ENCODE assay signal across 18 cellular contexts in genomic region chr2:128970332-128971116, GRCh38.
DNase-seq lines count a peak whose midpoint lies in the region; ATAC-seq, FAIRE-seq and TF ChIP-seq lines count a peak whose summit lies in the region.
"Had no signal": no experiment of that assay in that cellular context is flagged by ENCODE, and none has a peak within 500 bp of the region (broad histone marks: within the 10 kb centered on the region; RNA-seq: fewer than 3 reads in every experiment).

No MANE protein-coding gene starts in this region.

- BruUV-seq in GM12878 (replicated peaks; lab: Mats Ljungman, UMichigan), result no TSS peak

- H3F3A ChIP-seq in Loucy (ENCODE audit: low read depth) (no peaks in the 10 kb centered on the region), neural progenitor cell (ENCODE audit: low read depth) (no peaks in the 10 kb centered on the region)

- H3K27ac ChIP-seq in GM12878 (ENCODE audit: control insufficient read depth, insufficient read depth) (no peak overlapping the region), neural progenitor cell (no peak overlapping the region)
- H3K27ac ChIP-seq: C4-2B had no signal

- POLR2A ChIA-PET in GM12878 (lab: Charles Lee), result no interaction called here

- no peaks in the 10 kb centered on the region for H3K9me3 Mint-ChIP-seq in stimulated activated naive CD8-positive, alpha-beta T cell treated with anti-CD3 and anti-CD28 coated beads, Interleukin-15, amount 100 ng/mL, for 72 hours
- peaks cover 6% of the 10 kb centered on the region for H3K9me3 Mint-ChIP-seq in neural progenitor cell
- H3K9me3 Mint-ChIP-seq in activated CD4-positive, alpha-beta T cell treated with anti-CD3 and anti-CD28 coated beads, Interleukin-2, amount 10 ng/mL, durations not matched to agents 24 days and 14 days, result no peaks in the 10 kb centered on the region
- H3K9me3 Mint-ChIP-seq: CD4-positive, alpha-beta T cell; IgD-negative memory B cell had no signal

- ATAC-seq in stimulated activated naive CD8-positive, alpha-beta T cell treated with anti-CD3 and anti-CD28 coated beads, Interleukin-15, amount 100 ng/mL, for 72 hours, result peak; percentile 52
- ATAC-seq in stimulated activated naive CD8-positive, alpha-beta T cell treated with anti-CD3 and anti-CD28 coated beads, Interleukin-15, Interleukin-2, amounts not matched to agents 100 U/mL and 50 U/mL, for 24 hours, result no peak
- ATAC-seq in GM12878 (peak; percentile 39), left colon (no peak), HG03439 (IDR thresholded peaks at IDR 0.05; ENCODE audit: unreplicated experiment) (no peak)

- no peak overlapping the region for H3K9ac ChIP-seq in Loucy (ENCODE audit: low read depth, low read length, poor library complexity, severe bottlenecking)
- H3K9ac ChIP-seq in GM12878 (ENCODE audit: control insufficient read depth, insufficient read depth, low read length), result no peak overlapping the region
- H3K9ac ChIP-seq in neural progenitor cell, result no peak overlapping the region

- SMC1A ChIA-PET in GM12878 (lab: Charles Lee; ENCODE audit: uncharacterized antibody, unreplicated experiment), result interaction anchor here (1.2 kb wide), 1 partner anchor 138 kb away, joined by 3 read pairs; no protein-coding TSS in a partner anchor

- FAIRE-seq in GM12878 (lab: Jason Lieb, UNC), result no peak
- FAIRE-seq: D721Med, HTR-8/SVneo had no signal

- in situ Hi-C loops in GM12878 (cut with MboI), result no loop called here

- H3K4me3 ChIP-seq in Loucy (ENCODE audit: low read length, poor library complexity, severe bottlenecking) (peak overlapping the region; percentile 45), GM12878 (no peak overlapping the region), neural progenitor cell (no peak overlapping the region)
- H3K4me3 ChIP-seq: HAP-1 had no signal

- intact Hi-C loops in GM12878 (cut with micrococcal nuclease; ENCODE audit: unreplicated experiment), result no loop called here
- intact Hi-C loops in left colon (cut with DNase I, micrococcal nuclease), result no loop called here
- intact Hi-C loops in activated CD4-positive, alpha-beta T cell treated with anti-CD3 and anti-CD28 coated beads, Interleukin-2, amount 10 ng/mL, durations not matched to agents 24 days and 14 days (cut with micrococcal nuclease), result no loop called here

- TF ChIP-seq EP300 in GM12878 (IDR thresholded peaks at IDR 0.05; ENCODE audit: borderline replicate concordance in 1 of 2, control insufficient read depth in 1 of 2, low read depth in 2 of 2, low read length in 2 of 2), result no peak

- H3K36me3 Mint-ChIP-seq in neural progenitor cell, result no peaks in the 10 kb centered on the region
- no peaks in the 10 kb centered on the region for H3K36me3 Mint-ChIP-seq in activated CD4-positive, alpha-beta T cell treated with anti-CD3 and anti-CD28 coated beads, Interleukin-2, amount 10 ng/mL, durations not matched to agents 24 days and 14 days (ENCODE audit: low read depth)
- H3K36me3 Mint-ChIP-seq: IgD-negative memory B cell had no signal

- no peaks in the 10 kb centered on the region for H3K36me3 ChIP-seq in Loucy (ENCODE audit: insufficient read depth, low read length)
- no peaks in the 10 kb centered on the region for H3K36me3 ChIP-seq in GM12878 (ENCODE audit: control insufficient read depth in 2 of 2, insufficient read depth in 2 of 2, low read length in 1 of 2)
- no peaks in the 10 kb centered on the region for H3K36me3 ChIP-seq in neural progenitor cell
- H3K36me3 ChIP-seq: HAP-1 had no signal

- no peak for TF ChIP-seq POLR2A in GM12878 (IDR thresholded peaks at IDR 0.05; ENCODE audit: low read depth, low read length)

- H3K9me3 ChIP-seq in Loucy (ENCODE audit: insufficient read depth, low read depth, low read length) (no peaks in the 10 kb centered on the region), GM12878 (replicated peaks; ENCODE audit: control insufficient read depth, insufficient read depth, low read length) (no peaks in the 10 kb centered on the region), neural progenitor cell (ENCODE audit: low read depth) (no peaks in the 10 kb centered on the region)
- H3K9me3 ChIP-seq: Caco-2, HAP-1 had no signal

- H3K27ac Mint-ChIP-seq in stimulated activated naive CD8-positive, alpha-beta T cell treated with anti-CD3 and anti-CD28 coated beads, Interleukin-15, amount 100 ng/mL, for 72 hours, result no peak overlapping the region
- H3K27ac Mint-ChIP-seq in neural progenitor cell, result peak overlapping the region; percentile 1
- H3K27ac Mint-ChIP-seq in activated CD4-positive, alpha-beta T cell treated with anti-CD3 and anti-CD28 coated beads, Interleukin-2, amount 10 ng/mL, durations not matched to agents 24 days and 14 days, result no peak overlapping the region
- H3K27ac Mint-ChIP-seq: B cell; CD4-positive, alpha-beta T cell; IgD-negative memory B cell had no signal

- 0 out of 2 replicates have a peak, but pooled peaks have one; percentile 16 for TF ChIP-seq CTCF in Loucy (conservative IDR thresholded peaks at IDR 0.05; ENCODE audit: low read length)
- no peak for TF ChIP-seq CTCF in GM12878 (IDR thresholded peaks at IDR 0.05 in 2 of 3, conservative IDR thresholded peaks at IDR 0.05 in 1 of 3; ENCODE audit: control insufficient read depth in 2 of 3, extremely low read depth in 1 of 3, insufficient read depth in 1 of 3, low read depth in 3 of 3, low read length in 3 of 3)
- TF ChIP-seq CTCF in neural progenitor cell (IDR thresholded peaks at IDR 0.05), result no peak

- H3K79me2 ChIP-seq in Loucy (ENCODE audit: insufficient read depth, low read length), result no peaks in the 10 kb centered on the region
- no peaks in the 10 kb centered on the region for H3K79me2 ChIP-seq in GM12878 (ENCODE audit: control insufficient read depth, insufficient read depth, low read length)
- no peaks in the 10 kb centered on the region for H3K79me2 ChIP-seq in neural progenitor cell (ENCODE audit: low read depth)

- RAD21 ChIA-PET in GM12878 (lab: Charles Lee; ENCODE audit: unreplicated experiment), result interaction anchor here (0.7 kb wide), 1 partner anchor 135 kb away, joined by 5 read pairs; no protein-coding TSS in a partner anchor

- peaks cover 7% of the 10 kb centered on the region for H3K4me1 ChIP-seq in Loucy (ENCODE audit: insufficient read depth, low read length, poor library complexity, severe bottlenecking)
- H3K4me1 ChIP-seq in GM12878 (ENCODE audit: control insufficient read depth, insufficient read depth, low read length), result no peaks in the 10 kb centered on the region
- no peaks in the 10 kb centered on the region for H3K4me1 ChIP-seq in neural progenitor cell
- H3K4me1 ChIP-seq: Caco-2, HAP-1 had no signal

- no peaks in the 10 kb centered on the region for H3K27me3 Mint-ChIP-seq in stimulated activated naive CD8-positive, alpha-beta T cell treated with anti-CD3 and anti-CD28 coated beads, Interleukin-15, amount 100 ng/mL, for 72 hours
- peaks cover 3% of the 10 kb centered on the region for H3K27me3 Mint-ChIP-seq in neural progenitor cell (ENCODE audit: insufficient read depth, low read depth)
- H3K27me3 Mint-ChIP-seq in activated CD4-positive, alpha-beta T cell treated with anti-CD3 and anti-CD28 coated beads, Interleukin-2, amount 10 ng/mL, durations not matched to agents 24 days and 14 days, result no peaks in the 10 kb centered on the region
- H3K27me3 Mint-ChIP-seq: B cell; CD4-positive, alpha-beta T cell had no signal

- DNase-seq in stimulated activated naive CD8-positive, alpha-beta T cell treated with anti-CD3 and anti-CD28 coated beads, Interleukin-15, amount 100 ng/mL, for 72 hours, result no peak
- DNase-seq in stimulated activated naive CD8-positive, alpha-beta T cell treated with anti-CD3 and anti-CD28 coated beads, Interleukin-15, Interleukin-2, amounts not matched to agents 100 U/mL and 50 U/mL, for 24 hours, result no peak
- DNase-seq in GM12878 (ENCODE audit: low read depth, low spot score) (no peak), neural progenitor cell (ENCODE audit: low spot score) (no peak), left colon (no peak)
- DNase-seq in activated CD4-positive, alpha-beta T cell treated with anti-CD3 and anti-CD28 coated beads, Interleukin-2, amount 10 ng/mL, durations not matched to agents 24 days and 14 days, result no peak
- DNase-seq: Caco-2; CD4-positive, alpha-beta T cell; GDM1; KG1 had no signal

- WGBS in GM12878 (ENCODE audit: insufficient coverage, insufficient replicate concordance, low lambda C conversion rate, missing lambda C conversion rate), result 24% methylated on average over 10 of the region's 10 CpGs

- no peaks in the 10 kb centered on the region for H3K9me2 ChIP-seq in Loucy (replicated peaks; ENCODE audit: low read depth, low read length)

- H2AFZ ChIP-seq in Loucy (ENCODE audit: low read length) (no peak overlapping the region), GM12878 (ENCODE audit: control insufficient read depth, low read depth, low read length) (no peak overlapping the region), neural progenitor cell (replicated peaks) (no peak overlapping the region)

- H4K20me1 ChIP-seq in Loucy (ENCODE audit: insufficient read depth, low read length, poor library complexity, severe bottlenecking) (no peaks in the 10 kb centered on the region), GM12878 (ENCODE audit: control insufficient read depth, insufficient read depth) (no peaks in the 10 kb centered on the region), neural progenitor cell (ENCODE audit: low read depth) (no peaks in the 10 kb centered on the region)

- H3K4me3 Mint-ChIP-seq in stimulated activated naive CD8-positive, alpha-beta T cell treated with anti-CD3 and anti-CD28 coated beads, Interleukin-15, amount 100 ng/mL, for 72 hours, result no peak overlapping the region
- H3K4me3 Mint-ChIP-seq in neural progenitor cell, result peak overlapping the region; percentile 0
- H3K4me3 Mint-ChIP-seq in activated CD4-positive, alpha-beta T cell treated with anti-CD3 and anti-CD28 coated beads, Interleukin-2, amount 10 ng/mL, durations not matched to agents 24 days and 14 days, result no peak overlapping the region
- H3K4me3 Mint-ChIP-seq: B cell; CD4-positive, alpha-beta T cell; IgD-negative memory B cell had no signal

- peak overlapping the region; percentile 55 for H3K4me2 ChIP-seq in Loucy (ENCODE audit: low read depth, low read length, poor library complexity, severe bottlenecking)
- H3K4me2 ChIP-seq in GM12878 (ENCODE audit: control insufficient read depth, insufficient read depth), result no peak overlapping the region
- H3K4me2 ChIP-seq in neural progenitor cell, result no peak overlapping the region

- no peak for TF ChIP-seq RAD21 in GM12878 (IDR thresholded peaks at IDR 0.05; ENCODE audit: insufficient read depth, low read depth, low read length)

- no peaks in the 10 kb centered on the region for H3K4me1 Mint-ChIP-seq in stimulated activated naive CD8-positive, alpha-beta T cell treated with anti-CD3 and anti-CD28 coated beads, Interleukin-15, amount 100 ng/mL, for 72 hours
- peaks cover 11% of the 10 kb centered on the region for H3K4me1 Mint-ChIP-seq in neural progenitor cell
- H3K4me1 Mint-ChIP-seq in activated CD4-positive, alpha-beta T cell treated with anti-CD3 and anti-CD28 coated beads, Interleukin-2, amount 10 ng/mL, durations not matched to agents 24 days and 14 days, result peaks cover 2% of the 10 kb centered on the region
- H3K4me1 Mint-ChIP-seq: B cell, IgD-negative memory B cell had no signal

- CTCF ChIA-PET in GM12878 (lab: Yijun Ruan, JAX), result interaction anchor here (0.6 kb wide), 1 partner anchor 132 kb away, joined by 4 read pairs; no protein-coding TSS in a partner anchor

- H3K27me3 ChIP-seq in Loucy (ENCODE audit: insufficient read depth, low read length, poor library complexity, severe bottlenecking), result no peaks in the 10 kb centered on the region
- H3K27me3 ChIP-seq in GM12878 (replicated peaks in 1 of 2; ENCODE audit: control insufficient read depth in 2 of 2, insufficient read depth in 2 of 2, low read length in 1 of 2), result no peaks in the 10 kb centered on the region
- H3K27me3 ChIP-seq in neural progenitor cell, result no peaks in the 10 kb centered on the region

Comparison
In these comparisons a context has a peak if more than half of its experiments do, and no peak if none do; other contexts are left out.
1. ATAC-seq: peak in stimulated activated naive CD8-positive, alpha-beta T cell treated with anti-CD3 and anti-CD28 coated beads, Interleukin-15, amount 100 ng/mL, for 72 hours (single experiment) and GM12878 (single experiment); none in stimulated activated naive CD8-positive, alpha-beta T cell treated with anti-CD3 and anti-CD28 coated beads, Interleukin-15, Interleukin-2, amounts not matched to agents 100 U/mL and 50 U/mL, for 24 hours (single experiment), left colon (single experiment) and HG03439 (single experiment).